ENCODE assay signal across 18 cellular contexts in genomic region chr11:126464796-126465195, GRCh38.
DNase-seq lines count a peak whose midpoint lies in the region; ATAC-seq and TF ChIP-seq lines count a peak whose summit lies in the region.
"Had no signal": no experiment of that assay in that cellular context is flagged by ENCODE, and none has a peak within 500 bp of the region (broad histone marks: within the 10 kb centered on the region; RNA-seq: fewer than 3 reads in every experiment).

No MANE protein-coding gene starts in this region.

- H3K4me3 Mint-ChIP-seq in activated naive CD4-positive, alpha-beta T cell treated with anti-CD3 and anti-CD28 coated beads, Interleukin-2, amount 10 ng/mL, durations not matched to agents 7 days and 5 days = no peak overlapping the region
- H3K4me3 Mint-ChIP-seq in activated CD8-positive, alpha-beta T cell treated with anti-CD3 and anti-CD28 coated beads for 36 hours = no peak overlapping the region

- H3K4me1 Mint-ChIP-seq in activated naive CD4-positive, alpha-beta T cell treated with anti-CD3 and anti-CD28 coated beads, Interleukin-2, amount 10 ng/mL, durations not matched to agents 7 days and 5 days = peaks cover 48% of the 10 kb centered on the region
- peaks cover 22% of the 10 kb centered on the region for H3K4me1 Mint-ChIP-seq in activated CD8-positive, alpha-beta T cell treated with anti-CD3 and anti-CD28 coated beads for 36 hours (ENCODE audit: low read depth)

- H3K9me3 Mint-ChIP-seq in activated naive CD4-positive, alpha-beta T cell treated with anti-CD3 and anti-CD28 coated beads, Interleukin-2, amount 10 ng/mL, durations not matched to agents 7 days and 5 days = peaks cover 3% of the 10 kb centered on the region
- no peaks in the 10 kb centered on the region for H3K9me3 Mint-ChIP-seq in activated CD8-positive, alpha-beta T cell treated with anti-CD3 and anti-CD28 coated beads for 36 hours
- H3K9me3 Mint-ChIP-seq: CD4-positive, alpha-beta memory T cell had no signal

- no peaks in the 10 kb centered on the region for H3K36me3 Mint-ChIP-seq in activated naive CD4-positive, alpha-beta T cell treated with anti-CD3 and anti-CD28 coated beads, Interleukin-2, amount 10 ng/mL, durations not matched to agents 7 days and 5 days
- no peaks in the 10 kb centered on the region for H3K36me3 Mint-ChIP-seq in activated CD8-positive, alpha-beta T cell treated with anti-CD3 and anti-CD28 coated beads for 36 hours (ENCODE audit: low read depth)
- H3K36me3 Mint-ChIP-seq: CD4-positive, alpha-beta memory T cell had no signal

- TF ChIP-seq CTCF in NB4 (IDR thresholded peaks at IDR 0.05; ENCODE audit: low read depth, low read length) = no peak
- TF ChIP-seq CTCF in activated CD8-positive, alpha-beta T cell treated with anti-CD3 and anti-CD28 coated beads for 36 hours (IDR thresholded peaks at IDR 0.05) = no peak

- no peak overlapping the region for H3K4me3 ChIP-seq in NB4 (ENCODE audit: low read depth, low read length)
- H3K4me3 ChIP-seq: gastrocnemius medialis, skin epidermis, transverse colon had no signal

- CTCF ChIA-PET in activated naive CD4-positive, alpha-beta T cell treated with anti-CD3 and anti-CD28 coated beads, Interleukin-2, amount 10 ng/mL, durations not matched to agents 7 days and 5 days (lab: Charles Lee) = interaction anchor here (1.9 to 9.9 kb wide), 2 partner anchors 15 to 155 kb away, joined by 6 to 81 read pairs; no protein-coding TSS in a partner anchor
- CTCF ChIA-PET in activated CD8-positive, alpha-beta T cell treated with anti-CD3 and anti-CD28 coated beads for 36 hours (lab: Charles Lee) = interaction anchor here (0.9 to 3.1 kb wide), 3 partner anchors 15 to 23 kb away, joined by 4 to 35 read pairs (median 7); no protein-coding TSS in a partner anchor

- TF ChIP-seq POLR2A in NB4 (IDR thresholded peaks at IDR 0.05; ENCODE audit: extremely low read depth, insufficient read length) = no peak

- DNase-seq in activated naive CD4-positive, alpha-beta T cell treated with anti-CD3 and anti-CD28 coated beads, Interleukin-2, amount 10 ng/mL, durations not matched to agents 7 days and 5 days = no peak
- no peak for DNase-seq in activated naive CD4-positive, alpha-beta T cell (lab: John Stamatoyannopoulos, UW)
- DNase-seq in NB4 (ENCODE audit: low read depth) (peak; percentile 75), substantia nigra (lab: John Stamatoyannopoulos, UW) (peak in 1 of 49 donors; percentile 11), foreskin melanocyte (no peak), T-helper 9 cell (no peak), kidney tubule cell (ENCODE audit: low spot score) (no peak)
- DNase-seq in activated CD8-positive, alpha-beta T cell treated with anti-CD3 and anti-CD28 coated beads for 36 hours = no peak
- DNase-seq: 8988T; aorta; CD4-positive, alpha-beta memory T cell; DMS79; gastrocnemius medialis; IMR-90; NCI-H146; transverse colon had no signal

- peaks cover 46% of the 10 kb centered on the region for H3K27me3 Mint-ChIP-seq in activated naive CD4-positive, alpha-beta T cell treated with anti-CD3 and anti-CD28 coated beads, Interleukin-2, amount 10 ng/mL, durations not matched to agents 7 days and 5 days
- H3K27me3 Mint-ChIP-seq in activated CD8-positive, alpha-beta T cell treated with anti-CD3 and anti-CD28 coated beads for 36 hours = peaks cover 4% of the 10 kb centered on the region

- intact Hi-C loops in activated CD8-positive, alpha-beta T cell treated with anti-CD3 and anti-CD28 coated beads for 36 hours (cut with micrococcal nuclease) = no loop called here

- ATAC-seq in activated CD8-positive, alpha-beta T cell treated with anti-CD3 and anti-CD28 coated beads for 36 hours = no peak
- ATAC-seq: gastrocnemius medialis had no signal

- POLR2A ChIA-PET in activated CD8-positive, alpha-beta T cell treated with anti-CD3 and anti-CD28 coated beads for 36 hours (lab: Charles Lee) = no interaction called here

- H3K27ac Mint-ChIP-seq in activated naive CD4-positive, alpha-beta T cell treated with anti-CD3 and anti-CD28 coated beads, Interleukin-2, amount 10 ng/mL, durations not matched to agents 7 days and 5 days = peak overlapping the region; percentile 96
- peak overlapping the region; percentile 67 for H3K27ac Mint-ChIP-seq in activated CD8-positive, alpha-beta T cell treated with anti-CD3 and anti-CD28 coated beads for 36 hours

- H3K27ac ChIP-seq in substantia nigra (ENCODE audit: low read depth, low read length, poor library complexity, severe bottlenecking) = peak overlapping the region; percentile 55
- H3K27ac ChIP-seq: gastrocnemius medialis, parathyroid adenoma had no signal
